ENCODE assay signal across 1 cellular context in genomic region chr1:223748773-223749733, GRCh38.
TF ChIP-seq lines count a peak whose summit lies in the region.

No MANE protein-coding gene starts in this region.

TF ChIP-seq in K562, 482 proteins besides CTCF, POLR2A, EP300 and RAD21 (continued from another document and continues in another):
- no peak for TF ChIP-seq ZMIZ1 (IDR thresholded peaks at IDR 0.05; ENCODE audit: low read depth in 2 of 2, low read length in 2 of 2)
- TF ChIP-seq HSF4 (CRISPR knock-in tag; IDR thresholded peaks at IDR 0.05; ENCODE audit: borderline replicate concordance) = no peak
- TF ChIP-seq NFATC3 (IDR thresholded peaks at IDR 0.05) = no peak
- no peak for TF ChIP-seq ASH1L (IDR thresholded peaks at IDR 0.05; ENCODE audit: borderline replicate concordance, low read depth, partially characterized antibody)
- no peak for TF ChIP-seq TEAD4 (IDR thresholded peaks at IDR 0.05; ENCODE audit: low read length)
- TF ChIP-seq TEAD4 (CRISPR knock-in tag; IDR thresholded peaks at IDR 0.05; ENCODE audit: borderline replicate concordance) = no peak
- TF ChIP-seq CCAR2 (IDR thresholded peaks at IDR 0.05; ENCODE audit: low read depth, low read length) = no peak
- no peak for TF ChIP-seq DLX4 (CRISPR knock-in tag; IDR thresholded peaks at IDR 0.05)
- no peak for TF ChIP-seq USF1 (CRISPR knock-in tag; IDR thresholded peaks at IDR 0.05)
- no peak for TF ChIP-seq ZNF184 (CRISPR knock-in tag; IDR thresholded peaks at IDR 0.05)
- no peak for TF ChIP-seq CREB1 (IDR thresholded peaks at IDR 0.05)
- TF ChIP-seq CREB1 (CRISPR knock-in tag; IDR thresholded peaks at IDR 0.05) = no peak; the same call in 1 of the 2 replicates
- no peak for TF ChIP-seq EZH2 (IDR thresholded peaks at IDR 0.05; ENCODE audit: borderline replicate concordance, low read depth, low read length)
- TF ChIP-seq IFI16 (CRISPR knock-in tag; IDR thresholded peaks at IDR 0.05) = no peak
- no peak for TF ChIP-seq ZBTB11 (CRISPR knock-in tag; IDR thresholded peaks at IDR 0.05)
- no peak for TF ChIP-seq NCOA1 (IDR thresholded peaks at IDR 0.05; ENCODE audit: low read depth)
- TF ChIP-seq CBFA2T2 (conservative IDR thresholded peaks at IDR 0.05) = no peak
- TF ChIP-seq ETV6 (IDR thresholded peaks at IDR 0.05; ENCODE audit: borderline replicate concordance in 1 of 2, low read depth in 2 of 2, low read length in 1 of 2) = no peak
- TF ChIP-seq ETV6 (CRISPR knock-in tag; IDR thresholded peaks at IDR 0.05; ENCODE audit: borderline replicate concordance) = 0 out of 2 replicates have a peak, but pooled peaks have one; percentile 42
- TF ChIP-seq DMBX1 (CRISPR knock-in tag; IDR thresholded peaks at IDR 0.05; ENCODE audit: borderline replicate concordance) = peak; percentile 16; the same call in 1 of the 2 replicates
- no peak for TF ChIP-seq GABPA (tag; conservative IDR thresholded peaks at IDR 0.05; ENCODE audit: low read depth)
- no peak for TF ChIP-seq ZFX (CRISPR knock-in tag; IDR thresholded peaks at IDR 0.05)
- peak; percentile 40 for TF ChIP-seq CCNT2 (IDR thresholded peaks at IDR 0.05; ENCODE audit: borderline replicate concordance, extremely low read depth, insufficient read length, low read depth, low read length)
- no peak for TF ChIP-seq COPS2 (conservative IDR thresholded peaks at IDR 0.05)
- no peak for TF ChIP-seq YBX1 (IDR thresholded peaks at IDR 0.05)
- peak; percentile 73; the same call in 1 of the 2 replicates for TF ChIP-seq RBM14 (IDR thresholded peaks at IDR 0.05; ENCODE audit: borderline replicate concordance, insufficient read depth, low read depth, low read length)
- no peak for TF ChIP-seq ZBTB49 (CRISPR knock-in tag; IDR thresholded peaks at IDR 0.05; ENCODE audit: borderline replicate concordance)
- TF ChIP-seq ZNF551 (CRISPR knock-in tag; IDR thresholded peaks at IDR 0.05) = no peak
- no peak for TF ChIP-seq MAFG (tag; conservative IDR thresholded peaks at IDR 0.05)
- TF ChIP-seq ZZZ3 (IDR thresholded peaks at IDR 0.05) = no peak
- no peak for TF ChIP-seq PTTG1 (tag; IDR thresholded peaks at IDR 0.05; ENCODE audit: low read depth)
- no peak for TF ChIP-seq TCF7L2 (IDR thresholded peaks at IDR 0.05; ENCODE audit: low read depth, low read length)
- no peak for TF ChIP-seq CUX1 (CRISPR knock-in tag; IDR thresholded peaks at IDR 0.05)
- TF ChIP-seq MITF (IDR thresholded peaks at IDR 0.05) = no peak
- peak; percentile 8 for TF ChIP-seq RBM22 (IDR thresholded peaks at IDR 0.05; ENCODE audit: low read depth, low read length, poor library complexity, severe bottlenecking)
- TF ChIP-seq HNRNPH1 (optimal IDR thresholded peaks at IDR 0.05; ENCODE audit: low read depth, low read length) = no peak
- no peak for TF ChIP-seq ZNF507 (tag; conservative IDR thresholded peaks at IDR 0.05)
- no peak for TF ChIP-seq GATAD2B (IDR thresholded peaks at IDR 0.05; ENCODE audit: borderline replicate concordance)
- TF ChIP-seq ZSCAN29 (IDR thresholded peaks at IDR 0.05) = no peak
- TF ChIP-seq ZC3H11A (IDR thresholded peaks at IDR 0.05; ENCODE audit: low read depth, low read length) = no peak
- no peak for TF ChIP-seq BMI1 (IDR thresholded peaks at IDR 0.05; ENCODE audit: low read length)
- TF ChIP-seq SIX5 (IDR thresholded peaks at IDR 0.05; ENCODE audit: borderline replicate concordance in 1 of 2, insufficient read depth in 1 of 2, low read depth in 1 of 2, low read length in 2 of 2) = no peak
- TF ChIP-seq MAFK (IDR thresholded peaks at IDR 0.05; ENCODE audit: low read length) = no peak
- TF ChIP-seq ZNF589 (CRISPR knock-in tag; IDR thresholded peaks at IDR 0.05; ENCODE audit: low read depth) = no peak
- peak; percentile 65; the same call in 1 of the 2 replicates for TF ChIP-seq TFAP4 (CRISPR knock-in tag; IDR thresholded peaks at IDR 0.05; ENCODE audit: borderline replicate concordance)
- no peak for TF ChIP-seq POLR2AphosphoS5 (IDR thresholded peaks at IDR 0.05; ENCODE audit: control insufficient read depth, insufficient read depth, low read depth, low read length)
- no peak for TF ChIP-seq ZNF232 (CRISPR knock-in tag; IDR thresholded peaks at IDR 0.05)
- peak; percentile 72 for TF ChIP-seq CXXC5 (CRISPR knock-in tag; IDR thresholded peaks at IDR 0.05)
- no peak for TF ChIP-seq ZNF57 (CRISPR knock-in tag; IDR thresholded peaks at IDR 0.05)
- TF ChIP-seq E2F3 (CRISPR knock-in tag; IDR thresholded peaks at IDR 0.05) = no peak
- no peak for TF ChIP-seq NR3C1 (CRISPR knock-in tag; IDR thresholded peaks at IDR 0.05)
- no peak for TF ChIP-seq CHD4 (IDR thresholded peaks at IDR 0.05; ENCODE audit: insufficient read depth, insufficient replicate concordance, low read depth, low read length, poor library complexity, severe bottlenecking)
- no peak for TF ChIP-seq ZNF830 (CRISPR knock-in tag; IDR thresholded peaks at IDR 0.05)
